In the genomic region with DNA sequence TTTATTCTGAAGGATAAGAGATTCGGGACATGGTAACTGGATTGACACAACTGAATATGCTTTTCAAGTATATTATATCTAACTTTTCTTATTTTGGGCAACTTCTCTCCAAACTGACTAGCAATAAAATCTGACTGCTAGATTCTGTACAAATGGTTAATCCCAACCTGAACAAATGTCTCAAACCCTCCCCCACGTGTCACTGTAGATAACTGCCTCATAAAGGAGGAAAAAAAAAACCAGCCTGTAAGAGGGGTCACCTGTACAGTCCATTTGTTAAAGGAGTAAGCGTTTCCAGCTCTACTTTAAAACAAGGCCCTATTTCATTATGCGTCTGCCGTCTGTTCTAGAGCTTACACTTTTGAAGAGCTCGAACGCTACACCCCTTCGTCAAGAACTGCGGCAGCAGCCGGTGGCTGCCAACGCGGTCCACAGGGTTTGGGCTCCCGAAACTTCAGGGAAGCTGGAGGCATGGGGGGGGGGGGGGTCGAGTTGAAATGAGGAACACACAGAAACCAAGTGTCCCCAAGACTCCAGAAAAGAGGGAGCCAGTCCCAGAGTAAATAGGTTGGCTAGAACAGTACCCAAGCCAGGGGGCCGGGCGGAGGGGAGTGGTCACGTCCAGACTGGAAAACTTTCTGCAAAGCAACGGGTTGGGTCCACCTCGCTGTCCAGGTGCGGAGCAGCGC, we compare ENCODE assay signal across 8 cellular contexts. TPM values are rescaled to one million over a fixed set of nuclear protein-coding genes. Genes with fewer than 3 reads are reported as not detected.
DNase-seq lines count a peak whose midpoint lies in the region; ATAC-seq and TF ChIP-seq lines count a peak whose summit lies in the region.

No MANE protein-coding gene starts in this region.

- H3T11ph ChIP-seq in H9 (ENCODE audit: low read length) = no peak overlapping the region

- DNase-seq in DMS79 (lab: John Stamatoyannopoulos, UW) = peak; percentile 2
- no peak for DNase-seq in DMS79 treated with DMSO at 0.1 percent for 48 hours (lab: John Stamatoyannopoulos, UW)
- DNase-seq in H9 = no peak
- DNase-seq in LNCaP clone FGC (ENCODE audit: low read depth) = no peak
- no peak for DNase-seq in left ventricle myocardium superior
- DNase-seq in NCI-H187 (lab: John Stamatoyannopoulos, UW) = no peak

- TF ChIP-seq CTCF in H9 (conservative IDR thresholded peaks at IDR 0.05) (no peak), LNCaP clone FGC (IDR thresholded peaks at IDR 0.05; ENCODE audit: control insufficient read depth, extremely low read depth, insufficient read depth) (no peak)

- no peak overlapping the region for H2BK15ac ChIP-seq in H9 (ENCODE audit: low read depth, low read length)

- peak overlapping the region; percentile 93 to 99 (median 97); a peak in 5 of 7 replicates for H3K27ac Mint-ChIP-seq in H9
- peak overlapping the region; percentile 87 for H3K27ac Mint-ChIP-seq in activated T-helper 17 cell treated with anti-CD3 and anti-CD28 coated beads, Interleukin-2, amount 50 U/mL, for 72 hours

- peaks cover 6% of the 10 kb centered on the region for H3K23me2 ChIP-seq in H9 (ENCODE audit: insufficient read length, low read depth, low read length, poor library complexity, severe bottlenecking)

- no peak overlapping the region for H4K8ac ChIP-seq in H9 (replicated peaks; ENCODE audit: insufficient read length, low read depth, low read length)

- no peak overlapping the region for H4K91ac ChIP-seq in H9 (ENCODE audit: insufficient read length, low read depth, low read length)

- no CpG with 5 or more reads among the region's 21 CpGs for WGBS in H9 (ENCODE audit: extremely low coverage, insufficient read length, low lambda C conversion rate)

- H4K20me1 ChIP-seq in H9 (ENCODE audit: control insufficient read depth, insufficient read depth, insufficient read length) = no peaks in the 10 kb centered on the region

- ATAC-seq in activated T-helper 17 cell treated with anti-CD3 and anti-CD28 coated beads, Interleukin-2, amount 50 U/mL, for 72 hours (replicated peaks) = peak; percentile 62
- peak; percentile 75 for ATAC-seq in left ventricle myocardium superior

- H3K27me3 Mint-ChIP-seq in H9 (ENCODE audit: low read depth) = peaks cover 2% of the 10 kb centered on the region; the same call in 1 of the 2 replicates
- H3K27me3 Mint-ChIP-seq in activated T-helper 17 cell treated with anti-CD3 and anti-CD28 coated beads, Interleukin-2, amount 50 U/mL, for 72 hours = no peaks in the 10 kb centered on the region

- peak overlapping the region; percentile 78 for H3K9ac ChIP-seq in H9 (ENCODE audit: extremely low read depth, insufficient read length, low read length)
- H3K9ac ChIP-seq in rectal smooth muscle tissue (ENCODE audit: low read length) = peak overlapping the region; percentile 82

- peak overlapping the region; percentile 84 to 93 for H3K4me3 Mint-ChIP-seq in H9
- H3K4me3 Mint-ChIP-seq in activated T-helper 17 cell treated with anti-CD3 and anti-CD28 coated beads, Interleukin-2, amount 50 U/mL, for 72 hours = peak overlapping the region; percentile 89

- no peak overlapping the region for H2BK12ac ChIP-seq in H9 (ENCODE audit: insufficient read length, low read depth, low read length)

- H3K36me3 Mint-ChIP-seq in H9 (ENCODE audit: insufficient read depth in 1 of 3, low read depth in 3 of 3) = peaks cover 0 to 10% (median 7%) of the 10 kb centered on the region in 3 experiments; a peak in 4 of 7 replicates
- H3K36me3 Mint-ChIP-seq in activated T-helper 17 cell treated with anti-CD3 and anti-CD28 coated beads, Interleukin-2, amount 50 U/mL, for 72 hours (ENCODE audit: low read depth) = peaks cover 16% of the 10 kb centered on the region

- no peak overlapping the region for H2BK20ac ChIP-seq in H9 (ENCODE audit: low read depth, low read length, poor library complexity, severe bottlenecking)

- H3K79me1 ChIP-seq in H9 (ENCODE audit: insufficient read depth, low read depth, low read length, poor library complexity, severe bottlenecking) = no peaks in the 10 kb centered on the region

- H3K4me1 Mint-ChIP-seq in H9 = peaks cover 23 to 24% of the 10 kb centered on the region in 2 experiments
- H3K4me1 Mint-ChIP-seq in activated T-helper 17 cell treated with anti-CD3 and anti-CD28 coated beads, Interleukin-2, amount 50 U/mL, for 72 hours = peaks cover 56% of the 10 kb centered on the region

- peak overlapping the region; percentile 64; the same call in 1 of the 2 replicates for H3K14ac ChIP-seq in H9 (ENCODE audit: insufficient read depth, low read length)

- no peak overlapping the region for H2AFZ ChIP-seq in H9 (ENCODE audit: low read length)

- no peaks in the 10 kb centered on the region for H3K9me3 ChIP-seq in H9 (ENCODE audit: control insufficient read depth, low read depth, low read length)

- H3K4me2 ChIP-seq in H9 (ENCODE audit: insufficient read depth, insufficient read length, low read length) = peak overlapping the region; percentile 93

- H3K56ac ChIP-seq in H9 (ENCODE audit: insufficient read length, low read depth, low read length) = no peak overlapping the region

- H3K4me3 ChIP-seq in LNCaP clone FGC (ENCODE audit: low read depth, low read length) = peak overlapping the region; percentile 78
- H3K4me3 ChIP-seq in rectal smooth muscle tissue (ENCODE audit: low read length) = peak overlapping the region; percentile 99

- no peaks in the 10 kb centered on the region for H3K36me3 ChIP-seq in rectal smooth muscle tissue (ENCODE audit: control insufficient read depth, insufficient read depth, low read length)

- H3K79me2 ChIP-seq in H9 (ENCODE audit: insufficient read depth, low read length) = no peaks in the 10 kb centered on the region; the same call in 1 of the 2 replicates

- H3K27me3 ChIP-seq in H9 (ENCODE audit: insufficient read depth, low read length) = no peaks in the 10 kb centered on the region
- H3K27me3 ChIP-seq in rectal smooth muscle tissue (ENCODE audit: control insufficient read depth, insufficient read depth, low read length) = no peaks in the 10 kb centered on the region

- no peaks in the 10 kb centered on the region for H3K9me3 Mint-ChIP-seq in H9
- no peaks in the 10 kb centered on the region for H3K9me3 Mint-ChIP-seq in activated T-helper 17 cell treated with anti-CD3 and anti-CD28 coated beads, Interleukin-2, amount 50 U/mL, for 72 hours

- intact Hi-C loops in left ventricle myocardium superior (cut with micrococcal nuclease) = no loop called here

- H3K27ac ChIP-seq in H9 (ENCODE audit: insufficient read length, low read depth, low read length) (no peak overlapping the region), rectal smooth muscle tissue (ENCODE audit: low read depth, low read length) (peak overlapping the region; percentile 94)

- no peak overlapping the region for H3K4ac ChIP-seq in H9 (ENCODE audit: low read depth, low read length)

- H2BK5ac ChIP-seq in H9 (ENCODE audit: insufficient read length, low read length) = no peak overlapping the region

- no peak overlapping the region for H3K23ac ChIP-seq in H9 (ENCODE audit: insufficient read length, low read depth, low read length)

- no peak overlapping the region for H2BK120ac ChIP-seq in H9 (ENCODE audit: low read depth, low read length, poor library complexity, severe bottlenecking)

- no peaks in the 10 kb centered on the region for H3K4me1 ChIP-seq in H9 (ENCODE audit: insufficient read depth, low read length)
- peaks cover 2% of the 10 kb centered on the region for H3K4me1 ChIP-seq in rectal smooth muscle tissue (ENCODE audit: control insufficient read depth, insufficient read depth, low read length)

- no peak overlapping the region for H4K5ac ChIP-seq in H9 (ENCODE audit: insufficient read length, low read depth, low read length)

- H2AK5ac ChIP-seq in H9 (ENCODE audit: insufficient read length, low read length) = no peak overlapping the region

- peak overlapping the region; percentile 77 for H3K18ac ChIP-seq in H9 (ENCODE audit: insufficient read length, low read depth, low read length)

RNA-seq across cellular contexts. Expression of gene COG5, which starts 0.5 kb away (rescaled TPM):
- total RNA-seq in H9 (2021) = 20.2 and 21.8 TPM in 2 replicates
- total RNA-seq in activated T-helper 17 cell treated with anti-CD3 and anti-CD28 coated beads, Interleukin-2, amount 50 U/mL, for 72 hours = 10 to 100 TPM; 33.7 to 36.3 TPM
- total RNA-seq in left ventricle myocardium superior = 54.0 TPM

RNA-seq across cellular contexts. Expression of gene DUS4L, which starts 0.6 kb away (rescaled TPM):
- 10.8 TPM in 2 replicates for total RNA-seq in H9 (2021)
- total RNA-seq in activated T-helper 17 cell treated with anti-CD3 and anti-CD28 coated beads, Interleukin-2, amount 50 U/mL, for 72 hours = 10 to 100 TPM in 1 of 2 donors, 1 to 10 TPM in 1; 9.2 to 12.9 TPM
- 6.6 TPM for total RNA-seq in left ventricle myocardium superior

RNA-seq across cellular contexts. Expression of gene BCAP29, which starts 16.8 kb away (rescaled TPM):
- total RNA-seq in H9 (2021) (30.6 and 31.3 TPM in 2 replicates), left ventricle myocardium superior (114 TPM)
- total RNA-seq in activated T-helper 17 cell treated with anti-CD3 and anti-CD28 coated beads, Interleukin-2, amount 50 U/mL, for 72 hours = 10 to 100 TPM; 33.3 to 51.6 TPM
